ENCODE assay signal across 5 cellular contexts in the genomic region with DNA sequence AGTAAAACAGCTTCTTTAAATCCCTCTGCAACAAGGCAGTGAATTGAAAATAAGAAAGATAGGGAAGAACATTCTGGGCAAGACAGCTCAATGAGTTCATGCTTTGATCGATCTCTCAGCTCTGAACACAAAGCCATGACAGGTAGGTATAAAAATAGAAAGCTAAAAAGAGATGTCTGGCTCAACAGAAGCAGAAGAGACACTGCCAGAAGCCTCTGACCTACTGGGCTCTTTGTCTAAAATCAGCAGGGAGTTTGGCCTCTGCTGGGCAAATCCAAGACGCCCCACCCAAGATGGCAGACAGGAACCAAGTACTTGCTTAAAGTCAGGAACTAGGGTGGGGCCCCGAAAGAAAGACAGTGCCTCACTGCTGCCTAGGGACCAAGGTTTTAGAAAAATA. TPM values are rescaled to one million over a fixed set of nuclear protein-coding genes. Genes with fewer than 3 reads are reported as not detected.
"Had no signal": no experiment of that assay in that cellular context is flagged by ENCODE, and none has a peak within 500 bp of the region (broad histone marks: within the 10 kb centered on the region; RNA-seq: fewer than 3 reads in every experiment).

No MANE protein-coding gene starts in this region.

RNA-seq across cellular contexts. Expression of a gene that starts 43.6 kb away (rescaled TPM):
- total RNA-seq: HepG2, HT-29, HT1080, IMR-90, K562 had no signal

RNA-seq across cellular contexts. Expression of a gene that starts 44.7 kb away (rescaled TPM):
- total RNA-seq: HT1080 had no signal
